14 cellular contexts compared by ENCODE assay signal in genomic region chr2:233485726-233486125, GRCh38.
"Had no signal": no experiment of that assay in that cellular context is flagged by ENCODE, and none has a peak within 500 bp of the region (broad histone marks: within the 10 kb centered on the region; RNA-seq: fewer than 3 reads in every experiment).

No MANE protein-coding gene starts in this region.

- DNase-seq: activated CD4-positive, alpha-beta T cell treated with anti-CD3 and anti-CD28 coated beads, Interleukin-2, amount 10 ng/mL, durations not matched to agents 24 days and 14 days; activated CD8-positive, alpha-beta memory T cell treated with anti-CD3 and anti-CD28 coated beads for 24 hours; activated naive CD4-positive, alpha-beta T cell treated with anti-CD3 and anti-CD28 coated beads for 36 hours; central memory CD4-positive, alpha-beta T cell; hypothalamus; mammary epithelial cell; sigmoid colon; stimulated activated CD4-positive, alpha-beta T cell treated with anti-CD3 and anti-CD28 coated beads, Interleukin-12 subunit alpha, Interleukin-12 subunit beta, amount 100 ng/mL, for 4 hours; stimulated activated naive CD8-positive, alpha-beta T cell treated with anti-CD3 and anti-CD28 coated beads, Interleukin-15, Interleukin-2, amounts not matched to agents 100 U/mL and 50 U/mL, for 24 hours; T-cell; T1000 had no signal

- H3K27me3 ChIP-seq: sigmoid colon had no signal

- H3K4me3 ChIP-seq: sigmoid colon had no signal

- ATAC-seq: activated T-helper 17 cell treated with anti-CD3 and anti-CD28 coated beads, Interleukin-2, amount 50 U/mL, for 72 hours; natural killer cell treated with Interleukin-12 subunit alpha and Interleukin-12 subunit beta and Interleukin-15 and Interleukin-18, amount 100 ng/mL, for 72 hours; stimulated activated naive CD8-positive, alpha-beta T cell treated with anti-CD3 and anti-CD28 coated beads, Interleukin-15, Interleukin-2, amounts not matched to agents 100 U/mL and 50 U/mL, for 24 hours; T-cell; WTC11 had no signal

- H3K9me3 ChIP-seq: sigmoid colon had no signal
